ENCODE assay signal across 33 cellular contexts in the genomic region with DNA sequence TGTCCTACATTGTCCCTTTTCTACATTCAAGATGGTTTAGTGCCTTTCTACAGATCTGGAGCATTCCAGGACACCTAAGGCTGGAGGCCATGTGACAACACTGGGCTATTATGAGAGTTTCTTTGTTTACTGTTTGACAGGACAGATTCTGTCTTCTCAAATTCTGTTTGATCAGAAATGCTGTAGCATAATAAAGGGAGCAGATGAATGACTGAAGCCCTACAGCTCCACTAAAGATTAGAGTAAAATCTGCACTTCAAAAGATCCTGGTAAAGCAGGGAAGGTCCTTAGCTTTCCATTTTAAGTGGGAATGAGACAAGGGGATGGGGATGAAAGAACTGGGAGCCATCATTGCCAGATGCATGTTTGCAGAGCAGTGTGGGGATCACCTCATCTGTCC. TPM values are rescaled to one million over a fixed set of nuclear protein-coding genes. Genes with fewer than 3 reads are reported as not detected.
DNase-seq lines count a peak whose midpoint lies in the region; FAIRE-seq and TF ChIP-seq lines count a peak whose summit lies in the region.
"Had no signal": no experiment of that assay in that cellular context is flagged by ENCODE, and none has a peak within 500 bp of the region (broad histone marks: within the 10 kb centered on the region; RNA-seq: fewer than 3 reads in every experiment).

No MANE protein-coding gene starts in this region.

- H3K27ac ChIP-seq in KMS-11 (peak overlapping the region; percentile 87), H1 (ENCODE audit: low read depth, low read length) (no peak overlapping the region), neuronal stem cell (replicated peaks; ENCODE audit: low read length) (no peak overlapping the region), SK-N-SH (ENCODE audit: low read depth in 2 of 2, low read length in 1 of 2) (no peak overlapping the region)
- H3K27ac ChIP-seq: A549, adrenal gland, brain microvascular endothelial cell, epithelial cell of prostate, left lung, right lobe of liver, SJCRH30, VCaP had no signal

- TF ChIP-seq RAD21 in H1 (IDR thresholded peaks at IDR 0.05 in 1 of 2, conservative IDR thresholded peaks at IDR 0.05 in 1 of 2; ENCODE audit: low read depth in 2 of 2, low read length in 2 of 2) = no peak
- TF ChIP-seq RAD21 in SK-N-SH (IDR thresholded peaks at IDR 0.05; ENCODE audit: low read length) = no peak

- H3K79me1 ChIP-seq in H1 (ENCODE audit: low read depth, low read length) (no peaks in the 10 kb centered on the region), neuronal stem cell (ENCODE audit: low read depth, low read length) (no peaks in the 10 kb centered on the region)

- no peak overlapping the region for H4K5ac ChIP-seq in H1 (ENCODE audit: insufficient read length, low read depth, low read length)

- H4K91ac ChIP-seq in H1 (replicated peaks; ENCODE audit: insufficient read length, low read length) = no peak overlapping the region
- H4K91ac ChIP-seq in neuronal stem cell (ENCODE audit: low read depth, low read length, poor library complexity) = no peak overlapping the region

- H3K4me2 ChIP-seq in KMS-11 = peak overlapping the region; percentile 13
- H3K4me2 ChIP-seq in H1 (ENCODE audit: insufficient read depth in 1 of 2, low read depth in 2 of 2, low read length in 2 of 2) = no peak overlapping the region
- no peak overlapping the region for H3K4me2 ChIP-seq in neuronal stem cell (ENCODE audit: insufficient read depth, low read length, poor library complexity, severe bottlenecking)
- H3K4me2 ChIP-seq in SK-N-SH = no peak overlapping the region
- H3K4me2 ChIP-seq: A549 had no signal

- H3K23me2 ChIP-seq in H1 (ENCODE audit: low read depth, low read length) = peaks cover 3% of the 10 kb centered on the region; the same call in 1 of the 2 replicates

- H4K8ac ChIP-seq in H1 (ENCODE audit: extremely low read depth, insufficient read depth, low read length) = no peak overlapping the region
- no peak overlapping the region for H4K8ac ChIP-seq in neuronal stem cell (ENCODE audit: low read depth, low read length)

- no peak overlapping the region for H3K18ac ChIP-seq in H1 (ENCODE audit: extremely low read depth, low read length)
- no peak overlapping the region for H3K18ac ChIP-seq in neuronal stem cell (ENCODE audit: low read length)

- no peak overlapping the region for H2AK5ac ChIP-seq in H1 (ENCODE audit: low read depth, low read length)
- no peak overlapping the region for H2AK5ac ChIP-seq in neuronal stem cell (ENCODE audit: low read depth, low read length)

- no peak overlapping the region for H2BK5ac ChIP-seq in H1 (ENCODE audit: low read depth, low read length)
- no peak overlapping the region for H2BK5ac ChIP-seq in neuronal stem cell (ENCODE audit: low read length)

- H3K23ac ChIP-seq in H1 (ENCODE audit: insufficient read length) (no peak overlapping the region), neuronal stem cell (ENCODE audit: low read depth, low read length, poor library complexity) (no peak overlapping the region)

- no peaks in the 10 kb centered on the region for H3K27me3 ChIP-seq in KMS-11 (ENCODE audit: insufficient read depth, low read depth)
- no peaks in the 10 kb centered on the region for H3K27me3 ChIP-seq in H1 (replicated peaks in 1 of 4; ENCODE audit: control insufficient read depth in 3 of 4, extremely low read depth in 1 of 4, insufficient read depth in 3 of 4, low read length in 3 of 4)
- H3K27me3 ChIP-seq in neuronal stem cell (ENCODE audit: control insufficient read depth in 3 of 3, insufficient read depth in 3 of 3, low read depth in 1 of 3, low read length in 3 of 3) = no peaks in the 10 kb centered on the region
- no peaks in the 10 kb centered on the region for H3K27me3 ChIP-seq in SK-N-SH (ENCODE audit: insufficient read depth)
- H3K27me3 ChIP-seq: adrenal gland, brain microvascular endothelial cell, left lung, right lobe of liver had no signal

- 0 out of 2 replicates have a peak overlapping the region, but pooled peaks have one; percentile 33 for H3K9ac ChIP-seq in KMS-11
- H3K9ac ChIP-seq in H1 (replicated peaks in 1 of 4; ENCODE audit: extremely low read depth in 1 of 4, low read depth in 3 of 4, low read length in 3 of 4) = no peak overlapping the region
- H3K9ac ChIP-seq in neuronal stem cell (ENCODE audit: low read depth, low read length, poor library complexity) = no peak overlapping the region
- H3K9ac ChIP-seq in SK-N-SH = no peak overlapping the region

- H3F3A ChIP-seq in SK-N-SH (replicated peaks; ENCODE audit: insufficient read depth) = no peaks in the 10 kb centered on the region

- H2BK15ac ChIP-seq in H1 (ENCODE audit: low read length) (no peak overlapping the region), neuronal stem cell (ENCODE audit: low read length) (no peak overlapping the region)

- DNase-seq in ELF-1 (ENCODE audit: low read depth, low spot score) (peak; percentile 66), H1 (ENCODE audit: low read depth in 1 of 2, low spot score in 2 of 2) (no peak), neuronal stem cell (ENCODE audit: low spot score) (no peak), DMS114 treated with DMSO at 0.1 percent for 48 hours (lab: John Stamatoyannopoulos, UW; ENCODE audit: unreplicated experiment) (no peak), NCI-H2227 treated with DMSO at 0.1 percent for 48 hours (lab: John Stamatoyannopoulos, UW) (no peak), SK-N-SH (no peak)
- DNase-seq in stimulated activated naive CD4-positive, alpha-beta T cell treated with Interleukin-2 at 50 U/mL for 16 hours (lab: John Stamatoyannopoulos, UW) = no peak
- DNase-seq: activated CD4-positive, alpha-beta T cell treated with anti-CD3 and anti-CD28 coated beads for 4 hours; activated naive CD4-positive, alpha-beta T cell treated with anti-CD3 and anti-CD28 coated beads, Interleukin-2, amount 10 ng/mL, durations not matched to agents 7 days and 5 days; AML-193; brain microvascular endothelial cell; CD4-positive, alpha-beta memory T cell; effector CD4-positive, alpha-beta T cell; HCEC 1CT; left lung; NCI-H1092 treated with DMSO at 0.1 percent for 48 hours; NCI-H1694 treated with DMSO at 0.1 percent for 48 hours; right lobe of liver; SJCRH30; stimulated activated CD4-positive, alpha-beta T cell treated with anti-CD3 and anti-CD28 coated beads, Interleukin-2, amount 100 ng/mL, for 48 hours; T1000 had no signal

- H3K4me3 ChIP-seq in KMS-11 (IDR thresholded peaks at IDR 0.05; ENCODE audit: insufficient read depth, low read depth, low read length) (no peak overlapping the region), H1 (ENCODE audit: extremely low read depth in 1 of 4, insufficient read depth in 2 of 4, low read depth in 3 of 4, low read length in 4 of 4) (no peak overlapping the region), neuronal stem cell (ENCODE audit: low read length in 2 of 2) (no peak overlapping the region), SK-N-SH (ENCODE audit: low read depth in 2 of 2, low read length in 1 of 2) (no peak overlapping the region)
- H3K4me3 ChIP-seq: A549, adrenal gland, GM12878, left lung, right lobe of liver, SJCRH30 had no signal

- no peak for TF ChIP-seq POLR2A in H1 (IDR thresholded peaks at IDR 0.05; ENCODE audit: control extremely low read depth in 1 of 2, low read depth in 2 of 2, low read length in 2 of 2)

- no peak overlapping the region for H3K14ac ChIP-seq in H1 (ENCODE audit: insufficient read length)
- H3K14ac ChIP-seq in neuronal stem cell (ENCODE audit: low read length) = no peak overlapping the region

- POLR2A ChIA-PET in H1 (lab: Charles Lee; ENCODE audit: partially characterized antibody) (no interaction called here), SK-N-SH (lab: Yijun Ruan, JAX) (no interaction called here)

- H3K9me3 ChIP-seq in H1 (ENCODE audit: insufficient read depth in 2 of 2, low read depth in 1 of 2, low read length in 1 of 2) (no peaks in the 10 kb centered on the region), neuronal stem cell (replicated peaks in 1 of 2; ENCODE audit: control insufficient read depth in 2 of 2, insufficient read depth in 1 of 2, low read depth in 1 of 2, low read length in 2 of 2) (no peaks in the 10 kb centered on the region), SK-N-SH (no peaks in the 10 kb centered on the region)
- H3K9me3 ChIP-seq: A549, adrenal gland, right lobe of liver, SJCRH30 had no signal

- no peak for FAIRE-seq in H1 (lab: Jason Lieb, UNC)
- FAIRE-seq: A549, GM12878 had no signal

- H2BK20ac ChIP-seq in H1 (ENCODE audit: low read length) = no peak overlapping the region

- H3K9me2 ChIP-seq in SK-N-SH = no peaks in the 10 kb centered on the region

- H3K4ac ChIP-seq in H1 (replicated peaks; ENCODE audit: insufficient read length, low read depth, low read length) (no peak overlapping the region), neuronal stem cell (ENCODE audit: low read length) (no peak overlapping the region)

- TF ChIP-seq CTCF in KMS-11 (conservative IDR thresholded peaks at IDR 0.05; ENCODE audit: low read depth, low read length) (no peak), H1 (IDR thresholded peaks at IDR 0.05; ENCODE audit: control extremely low read depth in 1 of 3, insufficient read depth in 1 of 3, low read depth in 1 of 3, low read length in 3 of 3) (no peak), SK-N-SH (IDR thresholded peaks at IDR 0.05) (no peak)

- H3K79me2 ChIP-seq in KMS-11 (ENCODE audit: insufficient read depth, low read depth) = no peaks in the 10 kb centered on the region
- no peaks in the 10 kb centered on the region for H3K79me2 ChIP-seq in H1 (ENCODE audit: control insufficient read depth in 1 of 2, insufficient read depth in 2 of 2, low read length in 2 of 2)
- H3K79me2 ChIP-seq in SK-N-SH (ENCODE audit: insufficient read depth) = no peaks in the 10 kb centered on the region

- TF ChIP-seq EP300 in H1 (IDR thresholded peaks at IDR 0.05; ENCODE audit: borderline replicate concordance in 1 of 2, low read depth in 2 of 2, low read length in 2 of 2) (no peak), SK-N-SH (IDR thresholded peaks at IDR 0.05; ENCODE audit: borderline replicate concordance in 1 of 2, low read depth in 1 of 2, low read length in 1 of 2) (no peak)

- H2AFZ ChIP-seq in KMS-11 (ENCODE audit: low read depth) (peak overlapping the region; percentile 48), H1 (ENCODE audit: low read length) (no peak overlapping the region), neuronal stem cell (ENCODE audit: low read length) (peak overlapping the region; percentile 52), SK-N-SH (ENCODE audit: low read depth) (no peak overlapping the region)

- H3K56ac ChIP-seq in H1 (replicated peaks; ENCODE audit: insufficient read length, low read depth, low read length) = no peak overlapping the region

- H4K20me1 ChIP-seq in KMS-11 (ENCODE audit: insufficient read depth) (no peaks in the 10 kb centered on the region), H1 (replicated peaks in 1 of 2; ENCODE audit: control insufficient read depth in 1 of 2, insufficient read depth in 2 of 2, low read length in 2 of 2) (no peaks in the 10 kb centered on the region), SK-N-SH (ENCODE audit: insufficient read depth) (no peaks in the 10 kb centered on the region)

- H3K36me3 ChIP-seq in KMS-11 (ENCODE audit: insufficient read depth) (no peaks in the 10 kb centered on the region), H1 (ENCODE audit: control insufficient read depth in 2 of 4, insufficient read depth in 4 of 4, low read length in 3 of 4) (no peaks in the 10 kb centered on the region), neuronal stem cell (replicated peaks in 1 of 2; ENCODE audit: control insufficient read depth in 2 of 2, insufficient read depth in 2 of 2, low read length in 2 of 2) (no peaks in the 10 kb centered on the region), SK-N-SH (replicated peaks in 1 of 2; ENCODE audit: control insufficient read depth in 1 of 2, insufficient read depth in 2 of 2, low read length in 1 of 2) (no peaks in the 10 kb centered on the region)
- H3K36me3 ChIP-seq: adrenal gland, brain microvascular endothelial cell, left lung, right lobe of liver, SJCRH30 had no signal

- H3K4me1 ChIP-seq in KMS-11 (ENCODE audit: low read depth, poor library complexity, severe bottlenecking) (peaks cover 34% of the 10 kb centered on the region), H1 (replicated peaks in 1 of 4; ENCODE audit: control insufficient read depth in 3 of 4, insufficient read depth in 4 of 4, low read length in 3 of 4) (peaks cover 0 to 6% (median 1%) of the 10 kb centered on the region in 4 experiments; a peak in 1 of 7 replicates), neuronal stem cell (ENCODE audit: control insufficient read depth in 2 of 2, insufficient read depth in 1 of 2, low read depth in 1 of 2, low read length in 2 of 2) (peaks cover 4 to 5% of the 10 kb centered on the region in 2 donors), SK-N-SH (ENCODE audit: control insufficient read depth in 1 of 2, insufficient read depth in 2 of 2, low read depth in 1 of 2, low read length in 1 of 2) (no peaks in the 10 kb centered on the region)
- H3K4me1 ChIP-seq: A549, adrenal gland, left lung, right lobe of liver, SJCRH30 had no signal

- H2BK120ac ChIP-seq in H1 (replicated peaks; ENCODE audit: low read depth, low read length) = no peak overlapping the region
- H2BK120ac ChIP-seq in neuronal stem cell (ENCODE audit: low read depth, low read length) = no peak overlapping the region

- no peak overlapping the region for H2BK12ac ChIP-seq in H1 (ENCODE audit: low read depth, low read length)
- no peak overlapping the region for H2BK12ac ChIP-seq in neuronal stem cell (ENCODE audit: low read length)

- CTCF ChIA-PET in H1 (lab: Charles Lee; ENCODE audit: partially characterized antibody) = interaction anchor here (0.6 to 0.9 kb wide), 2 partner anchors 36 to 79 kb away, joined by 3 to 4 read pairs; no protein-coding TSS in a partner anchor
- CTCF ChIA-PET in SK-N-SH (lab: Yijun Ruan, JAX) = no interaction called here

RNA-seq across cellular contexts. Expression of gene TMEM229A, which starts 38.4 kb away (rescaled TPM):
- total RNA-seq in H1 (2021; fragmentation: NEBNext Ultra II Directional; extraction: Animal tissue kit (Norgen Biotek cat#: 25700)) = 0.54 and 0.75 TPM in 2 replicates
- polyA plus RNA-seq in H1 (2011; rRNA removed) (0.31 and 0.33 TPM in 2 replicates), SK-N-SH (2012; rRNA removed) (0.35 and 0.88 TPM in 2 replicates)
- 0.39 TPM for polyA plus RNA-seq in H1 (2011; cell fraction: cytosol; rRNA removed)
- 0.19 TPM for polyA plus RNA-seq in H1 (2011; cell fraction: nucleus; rRNA removed)
- 0.22 to 0.58 TPM (median 0.40 TPM) in 4 replicates for polyA plus RNA-seq in H1 (2012, experiment 1 of 2)
- polyA plus RNA-seq in H1 (2012, experiment 2 of 2) = 0.38 TPM
- 0.75 TPM for polyA plus RNA-seq in H1 (2013, experiment 1 of 2)
- 0.61 TPM for polyA plus RNA-seq in H1 (2013, experiment 2 of 2)
- 0.29 TPM in 1 of 2 replicates, not detected in the other for polyA minus RNA-seq in H1 (2011; rRNA and poly(A)+ RNA removed)
- polyA minus RNA-seq in H1 (2011; cell fraction: cytosol; rRNA and poly(A)+ RNA removed) = not detected
- 0.90 TPM for polyA minus RNA-seq in H1 (2011; cell fraction: nucleus; rRNA and poly(A)+ RNA removed)
- 0.31 TPM for polyA plus RNA-seq in neuronal stem cell (2013, experiment 1 of 2)
- 0.33 TPM for polyA plus RNA-seq in neuronal stem cell (2013, experiment 2 of 2)
- 0.93 and 1.5 TPM in 2 replicates for polyA plus RNA-seq in SK-N-SH (2012; cell fraction: cytosol; rRNA removed)
- 0.17 and 0.32 TPM in 2 replicates for polyA plus RNA-seq in SK-N-SH (2012; cell fraction: nucleus; rRNA removed)
- total RNA-seq: activated T-helper 17 cell treated with anti-CD3 and anti-CD28 coated beads, Interleukin-2, amount 50 U/mL, for 72 hours; CD4-positive, alpha-beta memory T cell; glomerular endothelial cell; GM12878; mesenteric fat pad; myocyte; NCI-H460; progenitor cell of endocrine pancreas; right lobe of liver; SJCRH30 had no signal
- polyA plus RNA-seq: A549; CD4-positive, alpha-beta memory T cell; GM12878 had no signal

Comparison
In these comparisons a context has a peak if more than half of its experiments do, and no peak if none do; other contexts are left out.
1. H2AFZ ChIP-seq: peak in KMS-11 (single experiment) and neuronal stem cell (single experiment); none in H1 (single experiment) and SK-N-SH (single experiment).